In the genomic region with DNA sequence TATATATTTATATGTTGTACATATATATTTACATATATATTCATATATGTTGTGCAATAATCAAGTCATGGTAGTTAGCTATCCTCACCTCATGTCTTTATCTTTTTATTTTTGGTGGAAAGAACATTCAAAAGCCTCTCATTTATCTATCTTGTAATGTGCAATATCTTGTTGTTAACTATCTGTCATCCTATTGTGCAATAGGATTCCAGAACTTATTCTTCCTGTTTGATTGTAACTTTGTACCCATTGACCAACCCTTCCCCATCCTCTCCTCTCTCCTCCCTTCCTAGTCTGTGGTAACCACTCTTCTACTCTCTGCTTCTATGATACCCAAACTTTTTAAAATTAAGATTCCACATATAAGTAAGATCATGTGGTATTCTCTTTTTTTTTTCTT, we compare ENCODE assay signal across 27 cellular contexts.
"Had no signal": no experiment of that assay in that cellular context is flagged by ENCODE, and none has a peak within 500 bp of the region (broad histone marks: within the 10 kb centered on the region; RNA-seq: fewer than 3 reads in every experiment).

No MANE protein-coding gene starts in this region.

- H3K9me3 ChIP-seq: gastrocnemius medialis, ovary, psoas muscle, spleen, thoracic aorta, tibial nerve, upper lobe of left lung had no signal

- FAIRE-seq: endometrium, kidney, urothelium cell line had no signal

- H3K4me1 ChIP-seq: gastrocnemius medialis, psoas muscle, spleen, tibial nerve, upper lobe of left lung had no signal

- H3K27ac ChIP-seq: epithelial cell of prostate, gastrocnemius medialis, ovary, psoas muscle, skin epidermis, spleen, thoracic aorta, tibial nerve, upper lobe of left lung had no signal

- H3K36me3 ChIP-seq: gastrocnemius medialis, ovary, spleen, thoracic aorta, tibial nerve, upper lobe of left lung had no signal

- H3K4me3 ChIP-seq: gastrocnemius medialis, lung, ovary, psoas muscle, skin epidermis, spleen, thoracic aorta, tibial nerve, upper lobe of left lung had no signal

- ATAC-seq: effector memory CD8-positive, alpha-beta T cell; esophagus mucosa; gastrocnemius medialis; left lobe of liver; natural killer cell; psoas muscle; right cardiac atrium; stimulated activated memory B cell treated with anti-CD40 and anti-IgM and Interleukin-4, amounts not matched to agents 10 μg/mL and 1 μg/mL and 100 μg/mL, for 72 hours; stimulated activated naive CD8-positive, alpha-beta T cell treated with anti-CD3 and anti-CD28 coated beads, Interleukin-15, Interleukin-2, amounts not matched to agents 100 U/mL and 50 U/mL, for 24 hours had no signal

- DNase-seq: cortex of kidney; effector memory CD8-positive, alpha-beta T cell; foreskin fibroblast; gastrocnemius medialis; head of caudate nucleus; kidney; natural killer cell; occipital lobe; ovary; posterior cingulate gyrus; psoas muscle; right cardiac atrium; spleen; stimulated activated CD4-positive, alpha-beta T cell treated with anti-CD3 and anti-CD28 coated beads, Interleukin-4, amount 100 ng/mL, for 4 hours; stimulated activated naive CD8-positive, alpha-beta T cell treated with anti-CD3 and anti-CD28 coated beads, Interleukin-15, Interleukin-2, amounts not matched to agents 100 U/mL and 50 U/mL, for 24 hours; substantia nigra; upper lobe of left lung had no signal

- H3K27me3 ChIP-seq: gastrocnemius medialis, ovary, spleen, tibial nerve, upper lobe of left lung had no signal
